15 cellular contexts compared by ENCODE assay signal in genomic region chr3:47418167-47419082, GRCh38. TPM values are rescaled to one million over a fixed set of nuclear protein-coding genes. Genes with fewer than 3 reads are reported as not detected.
DNase-seq lines count a peak whose midpoint lies in the region; ATAC-seq and TF ChIP-seq lines count a peak whose summit lies in the region.
"Had no signal": no experiment of that assay in that cellular context is flagged by ENCODE, and none has a peak within 500 bp of the region (broad histone marks: within the 10 kb centered on the region; RNA-seq: fewer than 3 reads in every experiment).

No MANE protein-coding gene starts in this region.

- peaks cover 0 to 65% (median 62%) of the 10 kb centered on the region in 9 donors for H3K36me3 ChIP-seq in heart left ventricle
- H3K36me3 ChIP-seq in Caco-2 (ENCODE audit: control insufficient read depth, insufficient read depth, low read length): peaks cover 9% of the 10 kb centered on the region

- no peak for TF ChIP-seq CTCF in heart left ventricle (IDR thresholded peaks at IDR 0.05)
- peak in 1 of 2 experiments; percentile 2 for TF ChIP-seq CTCF in Caco-2 (IDR thresholded peaks at IDR 0.05; ENCODE audit: insufficient read depth in 1 of 2, low read depth in 1 of 2, low read length in 1 of 2, severe bottlenecking in 1 of 2, unreplicated experiment in 1 of 2)

- H3K4me1 ChIP-seq in right cardiac atrium (ENCODE audit: control insufficient read depth, insufficient read depth, low read length) (peaks cover 6% of the 10 kb centered on the region), heart left ventricle (peaks cover 0 to 26% (median 16%) of the 10 kb centered on the region in 12 donors), Caco-2 (peaks cover 8% of the 10 kb centered on the region)

- TF ChIP-seq POLR2A in heart left ventricle (IDR thresholded peaks at IDR 0.05): no peak
- TF ChIP-seq POLR2A in erythroblast (IDR thresholded peaks at IDR 0.05; ENCODE audit: low read length): no peak

- H3K4me3 Mint-ChIP-seq in stimulated activated naive B cell treated with anti-CD40 and anti-IgM and Interleukin-4, amounts not matched to agents 10 μg/mL and 1 μg/mL and 100 μg/mL, for 72 hours: peak overlapping the region; percentile 22 to 39
- no peak overlapping the region for H3K4me3 Mint-ChIP-seq in Caco-2 (ENCODE audit: unreplicated experiment)
- H3K4me3 Mint-ChIP-seq: activated naive CD4-positive, alpha-beta T cell treated with anti-CD3 and anti-CD28 coated beads, Interleukin-2, amount 10 ng/mL, durations not matched to agents 7 days and 5 days had no signal

- H3K9me3 ChIP-seq in right cardiac atrium (ENCODE audit: control insufficient read depth, low read length) (no peaks in the 10 kb centered on the region), heart left ventricle (no peaks in the 10 kb centered on the region), Caco-2 (no peaks in the 10 kb centered on the region)
- H3K9me3 ChIP-seq: psoas muscle had no signal

- H3K36me3 Mint-ChIP-seq in stimulated activated naive B cell treated with anti-CD40 and anti-IgM and Interleukin-4, amounts not matched to agents 10 μg/mL and 1 μg/mL and 100 μg/mL, for 72 hours: peaks cover 52 to 56% of the 10 kb centered on the region in 2 donors
- H3K36me3 Mint-ChIP-seq in Caco-2 (ENCODE audit: insufficient read depth, unreplicated experiment): peaks cover 88% of the 10 kb centered on the region

- H3K27ac ChIP-seq in right cardiac atrium (ENCODE audit: low read length) (no peak overlapping the region), heart left ventricle (no peak overlapping the region)
- H3K27ac ChIP-seq: psoas muscle had no signal

- H3K4me1 Mint-ChIP-seq in stimulated activated naive B cell treated with anti-CD40 and anti-IgM and Interleukin-4, amounts not matched to agents 10 μg/mL and 1 μg/mL and 100 μg/mL, for 72 hours: peaks cover 34 to 64% of the 10 kb centered on the region in 2 donors
- H3K4me1 Mint-ChIP-seq in Caco-2 (ENCODE audit: low read depth, unreplicated experiment): peaks cover 6% of the 10 kb centered on the region

- peak; percentile 53; the same call in 1 of the 2 replicates for TF ChIP-seq EP300 in Ishikawa (IDR thresholded peaks at IDR 0.05; ENCODE audit: borderline replicate concordance)

- BruUV-seq in Caco-2 (replicated peaks; lab: Mats Ljungman, UMichigan): no TSS peak

- DNase-seq in right cardiac atrium (peak in 2 of 3 donors; percentile 50 to 62), heart left ventricle (no peak), erythroblast (lab: John Stamatoyannopoulos, UW) (peak; percentile 16 to 31), Caco-2 (no peak)
- DNase-seq in stimulated activated naive B cell treated with anti-CD40 and anti-IgM and Interleukin-4, amounts not matched to agents 10 μg/mL and 1 μg/mL and 100 μg/mL, for 72 hours: no peak
- DNase-seq: activated CD4-positive, alpha-beta T cell treated with anti-CD3 and anti-CD28 coated beads, Interleukin-2, amount 50 U/mL, for 4 hours; activated naive CD4-positive, alpha-beta T cell treated with anti-CD3 and anti-CD28 coated beads, Interleukin-2, amount 10 ng/mL, durations not matched to agents 7 days and 5 days; cortex of kidney; NCI-H2227 treated with DMSO at 0.1 percent for 48 hours; psoas muscle; stimulated activated CD4-positive, alpha-beta T cell treated with anti-CD3 and anti-CD28 coated beads, Interleukin-4, amount 100 ng/mL, for 1 hour; T-helper 1 cell had no signal

- TF ChIP-seq RAD21 in Ishikawa (IDR thresholded peaks at IDR 0.05; ENCODE audit: low read depth): no peak; the same call in 1 of the 2 replicates

- no peaks in the 10 kb centered on the region for H3K27me3 Mint-ChIP-seq in stimulated activated naive B cell treated with anti-CD40 and anti-IgM and Interleukin-4, amounts not matched to agents 10 μg/mL and 1 μg/mL and 100 μg/mL, for 72 hours
- H3K27me3 Mint-ChIP-seq in Caco-2 (ENCODE audit: insufficient read depth, unreplicated experiment): no peaks in the 10 kb centered on the region
- H3K27me3 Mint-ChIP-seq: activated naive CD4-positive, alpha-beta T cell treated with anti-CD3 and anti-CD28 coated beads, Interleukin-2, amount 10 ng/mL, durations not matched to agents 7 days and 5 days had no signal

- 91% methylated on average over 53 of the region's 53 CpGs for WGBS in right cardiac atrium
- 91 to 93% (median 93%) methylated on average over 38 to 53 of the region's 53 CpGs for WGBS in heart left ventricle, 4 donors

- no peak for ATAC-seq in right cardiac atrium
- no peak for ATAC-seq in heart left ventricle
- ATAC-seq in stimulated activated naive B cell treated with anti-CD40 and anti-IgM and Interleukin-4, amounts not matched to agents 10 μg/mL and 1 μg/mL and 100 μg/mL, for 72 hours (replicated peaks): no peak
- no peak for ATAC-seq in GM19035 (IDR thresholded peaks at IDR 0.05; ENCODE audit: unreplicated experiment)
- ATAC-seq in HG03354 (IDR thresholded peaks at IDR 0.05; ENCODE audit: poor library complexity, severe bottlenecking, unreplicated experiment): no peak
- ATAC-seq: psoas muscle had no signal

- peak overlapping the region; percentile 79 for H3K27ac Mint-ChIP-seq in stimulated activated naive B cell treated with anti-CD40 and anti-IgM and Interleukin-4, amounts not matched to agents 10 μg/mL and 1 μg/mL and 100 μg/mL, for 72 hours
- H3K27ac Mint-ChIP-seq in Caco-2 (ENCODE audit: unreplicated experiment): no peak overlapping the region
- H3K27ac Mint-ChIP-seq: activated naive CD4-positive, alpha-beta T cell treated with anti-CD3 and anti-CD28 coated beads, Interleukin-2, amount 10 ng/mL, durations not matched to agents 7 days and 5 days had no signal

- no peaks in the 10 kb centered on the region for H3K9me3 Mint-ChIP-seq in stimulated activated naive B cell treated with anti-CD40 and anti-IgM and Interleukin-4, amounts not matched to agents 10 μg/mL and 1 μg/mL and 100 μg/mL, for 72 hours
- H3K9me3 Mint-ChIP-seq in Caco-2 (ENCODE audit: unreplicated experiment): no peaks in the 10 kb centered on the region
- H3K9me3 Mint-ChIP-seq: activated naive CD4-positive, alpha-beta T cell treated with anti-CD3 and anti-CD28 coated beads, Interleukin-2, amount 10 ng/mL, durations not matched to agents 7 days and 5 days had no signal

- POLR2A ChIA-PET in Caco-2 (lab: Charles Lee): interaction anchor here (0.5 kb wide), 1 partner anchor 20 kb away, joined by 3 read pairs; no protein-coding TSS in a partner anchor

- H3K27me3 ChIP-seq in right cardiac atrium (ENCODE audit: control insufficient read depth, insufficient read depth) (no peaks in the 10 kb centered on the region), heart left ventricle (no peaks in the 10 kb centered on the region), Caco-2 (replicated peaks; ENCODE audit: control insufficient read depth, insufficient read depth, low read length) (no peaks in the 10 kb centered on the region)

- intact Hi-C loops in right cardiac atrium (cut with DNase I): no loop called here
- intact Hi-C loops in heart left ventricle (cut with DNase I): no loop called here
- intact Hi-C loops in Caco-2 (cut with micrococcal nuclease; ENCODE audit: unreplicated experiment): no loop called here

- CTCF ChIA-PET in Caco-2 (lab: Charles Lee): no interaction called here

- H3K4me3 ChIP-seq in right cardiac atrium (ENCODE audit: low read length): no peak overlapping the region
- H3K4me3 ChIP-seq in heart left ventricle: no peak overlapping the region
- H3K4me3 ChIP-seq in Caco-2 (ENCODE audit: low read depth, low read length): no peak overlapping the region
- H3K4me3 ChIP-seq: psoas muscle had no signal

TF ChIP-seq in Ishikawa, 13 proteins besides CTCF, POLR2A, EP300 and RAD21:
- TF ChIP-seq NFIC (IDR thresholded peaks at IDR 0.05) (0 out of 2 replicates have a peak, but pooled peaks have one; percentile 19), TEAD4 (IDR thresholded peaks at IDR 0.05) (no peak), TCF12 (IDR thresholded peaks at IDR 0.05; ENCODE audit: low read depth) (peak; percentile 77), FOXM1 (IDR thresholded peaks at IDR 0.05; ENCODE audit: borderline replicate concordance, low read depth) (no peak), MAX (IDR thresholded peaks at IDR 0.05) (peak; percentile 20; the same call in 1 of the 2 replicates)
TF ChIP-seq in Ishikawa: peak in this region for 3.

RNA-seq across cellular contexts. Expression of gene PTPN23, which starts 37.6 kb away (rescaled TPM):
- total RNA-seq in right cardiac atrium (10 to 100 TPM; 17.7 to 23.0 (median 18.0) TPM), heart left ventricle (10 to 100 TPM; 13.0 to 30.3 (median 19.5) TPM), Caco-2 (2022) (46.8 and 49.6 TPM in 2 replicates)
- polyA plus RNA-seq in right cardiac atrium (14.1 TPM), heart left ventricle (10 to 100 TPM; 11.0 to 17.4 TPM)

RNA-seq across cellular contexts. Expression of gene SCAP, which starts 57.3 kb away (rescaled TPM):
- 10 to 100 TPM; 38.4 to 46.6 (median 44.0) TPM for total RNA-seq in right cardiac atrium
- 31.1 TPM for polyA plus RNA-seq in right cardiac atrium
- 10 to 100 TPM; 37.2 to 71.6 (median 41.8) TPM for total RNA-seq in heart left ventricle
- 10 to 100 TPM; 36.8 to 55.5 TPM for polyA plus RNA-seq in heart left ventricle
- 104 and 115 TPM in 2 replicates for total RNA-seq in Caco-2 (2022)

Comparison
In these comparisons a context has a peak if more than half of its experiments do, and no peak if none do; other contexts are left out.
1. DNase-seq: peak in right cardiac atrium (2 of 3) and erythroblast (2 of 2); none in heart left ventricle (0 of 5), stimulated activated naive B cell treated with anti-CD40 and anti-IgM and Interleukin-4, amounts not matched to agents 10 μg/mL and 1 μg/mL and 100 μg/mL, for 72 hours (single experiment) and Caco-2 (0 of 2).